ENCODE assay signal across 25 cellular contexts in the genomic region with DNA sequence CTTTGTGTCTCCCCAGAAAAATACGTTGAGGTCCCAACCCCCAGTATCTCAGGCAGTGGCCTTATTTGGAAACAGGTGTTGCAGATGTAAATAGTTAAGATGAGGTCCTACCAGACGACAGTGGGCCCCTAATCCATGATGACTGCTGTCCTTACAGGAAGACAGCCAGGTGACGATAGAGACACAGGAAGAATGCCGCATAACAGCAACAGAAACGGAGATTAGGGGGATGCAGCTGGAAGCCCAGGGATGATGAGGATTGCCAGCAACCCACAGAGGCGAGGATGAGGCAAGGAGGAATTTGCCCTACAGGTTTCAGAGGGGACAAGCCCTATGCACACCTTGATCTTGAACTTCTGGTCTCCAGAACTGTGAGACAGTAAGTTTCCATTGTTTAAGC. TPM values are rescaled to one million over a fixed set of nuclear protein-coding genes. Genes with fewer than 3 reads are reported as not detected.
DNase-seq lines count a peak whose midpoint lies in the region; ATAC-seq and TF ChIP-seq lines count a peak whose summit lies in the region.
"Had no signal": no experiment of that assay in that cellular context is flagged by ENCODE, and none has a peak within 500 bp of the region (broad histone marks: within the 10 kb centered on the region; RNA-seq: fewer than 3 reads in every experiment).

No MANE protein-coding gene starts in this region.

- H3K4me3 ChIP-seq in BLaER1 treated with 17β-estradiol and CSF1 and Interleukin-3, amounts not matched to agents 10 nM and 100 nM: no peak overlapping the region
- H3K4me3 ChIP-seq in WERI-Rb-1 (ENCODE audit: low read depth, low read length) (no peak overlapping the region), neural progenitor cell (no peak overlapping the region)
- H3K4me3 ChIP-seq: A549, SJSA1 had no signal

- DNase-seq in HFFc6 (no peak), WERI-Rb-1 (peak; percentile 53), neural progenitor cell (ENCODE audit: low spot score) (no peak), cortex of kidney (lab: John Stamatoyannopoulos, UW) (no peak), AML-193 (lab: John Stamatoyannopoulos, UW) (no peak)
- DNase-seq: Calu3, DMS79 treated with DMSO at 0.1 percent for 48 hours, GF-D8, GOT3, Karpas-422, NCI-H1092, NCI-H1417 treated with DMSO at 0.1 percent for 48 hours, NCI-H1694 treated with DMSO at 0.1 percent for 48 hours, NCI-H2081 treated with DMSO at 0.1 percent for 48 hours, NCI-H2171, NCI-H510A, NCI-H774, Right ventricle myocardium superior, RPMI8226 had no signal

- H3K27me3 Mint-ChIP-seq in HFFc6 (ENCODE audit: insufficient read depth): peaks cover 2% of the 10 kb centered on the region
- peaks cover 20% of the 10 kb centered on the region for H3K27me3 Mint-ChIP-seq in neural progenitor cell (ENCODE audit: insufficient read depth, low read depth)

- no peaks in the 10 kb centered on the region for H3K36me3 ChIP-seq in BLaER1 treated with 17β-estradiol and CSF1 and Interleukin-3, amounts not matched to agents 10 nM and 100 nM
- H3K36me3 ChIP-seq in WERI-Rb-1 (no peaks in the 10 kb centered on the region), neural progenitor cell (no peaks in the 10 kb centered on the region)
- H3K36me3 ChIP-seq: SJSA1 had no signal

- H3K27ac ChIP-seq in BLaER1 treated with 17β-estradiol and CSF1 and Interleukin-3, amounts not matched to agents 10 nM and 100 nM: peak overlapping the region in 3 of 11 experiments; percentile 3 to 79 (median 20); a peak in 4 of 22 replicates
- H3K27ac ChIP-seq in WERI-Rb-1: peak overlapping the region; percentile 40
- no peak overlapping the region for H3K27ac ChIP-seq in neural progenitor cell
- H3K27ac ChIP-seq: HL-60 had no signal

- TF ChIP-seq CTCF in HFFc6 (IDR thresholded peaks at IDR 0.05) (no peak), WERI-Rb-1 (IDR thresholded peaks at IDR 0.05; ENCODE audit: low read depth, low read length) (no peak), neural progenitor cell (IDR thresholded peaks at IDR 0.05) (no peak)

- no peak overlapping the region for H2AFZ ChIP-seq in neural progenitor cell (replicated peaks)

- H3K27me3 ChIP-seq in BLaER1 treated with 17β-estradiol and CSF1 and Interleukin-3, amounts not matched to agents 10 nM and 100 nM: no peaks in the 10 kb centered on the region
- H3K27me3 ChIP-seq in WERI-Rb-1 (ENCODE audit: insufficient read depth, low read depth, severe bottlenecking): no peaks in the 10 kb centered on the region
- no peaks in the 10 kb centered on the region for H3K27me3 ChIP-seq in neural progenitor cell
- H3K27me3 ChIP-seq: SJSA1 had no signal

- peaks cover 45% of the 10 kb centered on the region for H3K4me1 Mint-ChIP-seq in HFFc6 (ENCODE audit: low read depth)
- peaks cover 15% of the 10 kb centered on the region for H3K4me1 Mint-ChIP-seq in neural progenitor cell

- peak overlapping the region; percentile 3 to 91 (median 79); a peak in 14 of 22 replicates for H3K4me2 ChIP-seq in BLaER1 treated with 17β-estradiol and CSF1 and Interleukin-3, amounts not matched to agents 10 nM and 100 nM
- H3K4me2 ChIP-seq in neural progenitor cell: no peak overlapping the region
- H3K4me2 ChIP-seq: A549 had no signal

- H4K20me1 ChIP-seq in BLaER1 treated with 17β-estradiol and CSF1 and Interleukin-3, amounts not matched to agents 10 nM and 100 nM: no peaks in the 10 kb centered on the region
- no peaks in the 10 kb centered on the region for H4K20me1 ChIP-seq in neural progenitor cell (ENCODE audit: low read depth)

- no peaks in the 10 kb centered on the region for H3K79me2 ChIP-seq in neural progenitor cell (ENCODE audit: low read depth)

- peaks cover 0 to 34% (median 22%) of the 10 kb centered on the region in 11 experiments; a peak in 21 of 22 replicates for H3K9me3 ChIP-seq in BLaER1 treated with 17β-estradiol and CSF1 and Interleukin-3, amounts not matched to agents 10 nM and 100 nM (replicated peaks in 1 of 11)
- H3K9me3 ChIP-seq in WERI-Rb-1 (ENCODE audit: severe bottlenecking): peaks cover 3% of the 10 kb centered on the region
- no peaks in the 10 kb centered on the region for H3K9me3 ChIP-seq in neural progenitor cell (ENCODE audit: low read depth)
- H3K9me3 ChIP-seq: A549, SJSA1 had no signal

- H3F3A ChIP-seq in neural progenitor cell (ENCODE audit: low read depth): no peaks in the 10 kb centered on the region

- no peak overlapping the region for H3K4me3 Mint-ChIP-seq in HFFc6
- H3K4me3 Mint-ChIP-seq in neural progenitor cell: no peak overlapping the region
- H3K4me3 Mint-ChIP-seq: CD14-positive monocyte had no signal

- H3K36me3 Mint-ChIP-seq in HFFc6 (ENCODE audit: low read depth) (no peaks in the 10 kb centered on the region), neural progenitor cell (no peaks in the 10 kb centered on the region)

- H3K9me3 Mint-ChIP-seq in HFFc6: no peaks in the 10 kb centered on the region
- H3K9me3 Mint-ChIP-seq in neural progenitor cell: peaks cover 5% of the 10 kb centered on the region

- H3K4me1 ChIP-seq in BLaER1 treated with 17β-estradiol and CSF1 and Interleukin-3, amounts not matched to agents 10 nM and 100 nM: peaks cover 44 to 75% (median 70%) of the 10 kb centered on the region in 10 experiments
- H3K4me1 ChIP-seq in neural progenitor cell: no peaks in the 10 kb centered on the region

- H3K9ac ChIP-seq in BLaER1 treated with 17β-estradiol and CSF1 and Interleukin-3, amounts not matched to agents 10 nM and 100 nM: no peak overlapping the region
- no peak overlapping the region for H3K9ac ChIP-seq in neural progenitor cell

- H3K27ac Mint-ChIP-seq in HFFc6 (peak overlapping the region; percentile 74; the same call in 1 of the 2 replicates), neural progenitor cell (peak overlapping the region; percentile 23)

- ATAC-seq in HG02938 (IDR thresholded peaks at IDR 0.05; ENCODE audit: unreplicated experiment): no peak
- ATAC-seq: A549 had no signal

RNA-seq across cellular contexts. Expression of gene ROPN1L, which starts 46.5 kb away (rescaled TPM):
- under 1 TPM; 0.38 to 0.68 (median 0.47) TPM for total RNA-seq in HFFc6 (2021; fragmentation: NEBNext Ultra II Directional; extraction: Animal tissue kit (Norgen Biotek cat#: 25700))
- 0.22 TPM in 1 of 2 replicates, not detected in the other for total RNA-seq in neural progenitor cell (ENCODE audit: low replicate concordance)
- total RNA-seq: Right ventricle myocardium superior had no signal
